1 cellular context compared by ENCODE assay signal in the genomic region with DNA sequence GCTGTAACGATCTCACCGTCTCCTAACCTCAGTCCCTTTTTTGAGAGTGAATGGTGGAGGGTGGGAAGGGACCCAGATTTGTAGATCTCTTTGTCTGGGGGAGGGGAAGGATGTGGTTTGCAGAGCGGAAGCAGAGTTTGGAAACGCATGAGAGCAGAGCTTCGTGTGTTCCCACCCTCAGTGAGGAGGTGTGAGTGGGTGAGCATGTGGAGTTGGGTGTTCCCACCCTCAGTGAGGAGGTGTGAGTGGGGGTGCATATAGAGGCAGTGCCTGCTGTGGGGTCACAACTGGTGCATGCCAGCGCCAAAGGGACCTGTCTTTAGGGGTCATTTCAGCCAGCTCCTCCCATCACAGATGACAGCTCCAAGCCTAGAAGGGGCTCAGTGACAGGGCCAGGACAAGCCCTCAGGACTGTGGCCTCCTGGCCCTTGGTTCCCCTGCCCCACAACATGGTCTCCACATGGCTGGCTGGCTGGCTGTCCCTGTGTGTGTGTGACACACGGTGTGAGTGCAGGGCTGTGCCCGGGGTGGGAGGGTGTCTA.
TF ChIP-seq lines count a peak whose summit lies in the region.

No MANE protein-coding gene starts in this region.

TF ChIP-seq in K562, 482 proteins besides CTCF, POLR2A, EP300 and RAD21 (continues in another document):
- no peak for TF ChIP-seq BCL6 (CRISPR knock-in tag; IDR thresholded peaks at IDR 0.05)
- TF ChIP-seq, protein P1, sequence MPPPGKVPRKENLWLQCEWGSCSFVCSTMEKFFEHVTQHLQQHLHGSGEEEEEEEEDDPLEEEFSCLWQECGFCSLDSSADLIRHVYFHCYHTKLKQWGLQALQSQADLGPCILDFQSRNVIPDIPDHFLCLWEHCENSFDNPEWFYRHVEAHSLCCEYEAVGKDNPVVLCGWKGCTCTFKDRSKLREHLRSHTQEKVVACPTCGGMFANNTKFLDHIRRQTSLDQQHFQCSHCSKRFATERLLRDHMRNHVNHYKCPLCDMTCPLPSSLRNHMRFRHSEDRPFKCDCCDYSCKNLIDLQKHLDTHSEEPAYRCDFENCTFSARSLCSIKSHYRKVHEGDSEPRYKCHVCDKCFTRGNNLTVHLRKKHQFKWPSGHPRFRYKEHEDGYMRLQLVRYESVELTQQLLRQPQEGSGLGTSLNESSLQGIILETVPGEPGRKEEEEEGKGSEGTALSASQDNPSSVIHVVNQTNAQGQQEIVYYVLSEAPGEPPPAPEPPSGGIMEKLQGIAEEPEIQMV (tag; conservative IDR thresholded peaks at IDR 0.05; ENCODE audit: low read depth) = no peak
- no peak for TF ChIP-seq TAF9B (IDR thresholded peaks at IDR 0.05; ENCODE audit: partially characterized antibody)
- TF ChIP-seq ZNF134 (CRISPR knock-in tag; conservative IDR thresholded peaks at IDR 0.05) = no peak
- TF ChIP-seq, protein P2, sequence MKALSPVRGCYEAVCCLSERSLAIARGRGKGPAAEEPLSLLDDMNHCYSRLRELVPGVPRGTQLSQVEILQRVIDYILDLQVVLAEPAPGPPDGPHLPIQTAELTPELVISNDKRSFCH (CRISPR knock-in tag; IDR thresholded peaks at IDR 0.05) = no peak
- TF ChIP-seq, protein P2 (tag; IDR thresholded peaks at IDR 0.05) = no peak
- no peak for TF ChIP-seq TCF3 (CRISPR knock-in tag; IDR thresholded peaks at IDR 0.05)
- TF ChIP-seq, protein P3, sequence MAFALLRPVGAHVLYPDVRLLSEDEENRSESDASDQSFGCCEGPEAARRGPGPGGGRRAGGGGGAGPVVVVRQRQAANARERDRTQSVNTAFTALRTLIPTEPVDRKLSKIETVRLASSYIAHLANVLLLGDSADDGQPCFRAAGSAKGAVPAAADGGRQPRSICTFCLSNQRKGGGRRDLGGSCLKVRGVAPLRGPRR (CRISPR knock-in tag; IDR thresholded peaks at IDR 0.05) = no peak
- TF ChIP-seq HCFC1 (IDR thresholded peaks at IDR 0.05; ENCODE audit: low read depth, low read length) = no peak
- TF ChIP-seq RCOR1 (IDR thresholded peaks at IDR 0.05; ENCODE audit: borderline replicate concordance in 1 of 2, low read depth in 2 of 2, low read length in 2 of 2) = peak in 1 of 2 experiments; percentile 74; a peak in 2 of 4 replicates
- TF ChIP-seq RBM34 (IDR thresholded peaks at IDR 0.05; ENCODE audit: borderline replicate concordance, insufficient read depth, low read length) = no peak
- no peak; the same call in 1 of the 2 replicates for TF ChIP-seq TEAD4 (IDR thresholded peaks at IDR 0.05; ENCODE audit: low read length)
- TF ChIP-seq TEAD4 (CRISPR knock-in tag; IDR thresholded peaks at IDR 0.05; ENCODE audit: borderline replicate concordance) = no peak
- no peak for TF ChIP-seq ZNF143 (CRISPR knock-in tag; IDR thresholded peaks at IDR 0.05)
- no peak for TF ChIP-seq GTF2E2 (tag; IDR thresholded peaks at IDR 0.05)
- no peak for TF ChIP-seq MEIS2 (IDR thresholded peaks at IDR 0.05; ENCODE audit: partially characterized antibody)
- no peak for TF ChIP-seq CREBBP (IDR thresholded peaks at IDR 0.05; ENCODE audit: low read depth, low read length)
- TF ChIP-seq, protein P4, sequence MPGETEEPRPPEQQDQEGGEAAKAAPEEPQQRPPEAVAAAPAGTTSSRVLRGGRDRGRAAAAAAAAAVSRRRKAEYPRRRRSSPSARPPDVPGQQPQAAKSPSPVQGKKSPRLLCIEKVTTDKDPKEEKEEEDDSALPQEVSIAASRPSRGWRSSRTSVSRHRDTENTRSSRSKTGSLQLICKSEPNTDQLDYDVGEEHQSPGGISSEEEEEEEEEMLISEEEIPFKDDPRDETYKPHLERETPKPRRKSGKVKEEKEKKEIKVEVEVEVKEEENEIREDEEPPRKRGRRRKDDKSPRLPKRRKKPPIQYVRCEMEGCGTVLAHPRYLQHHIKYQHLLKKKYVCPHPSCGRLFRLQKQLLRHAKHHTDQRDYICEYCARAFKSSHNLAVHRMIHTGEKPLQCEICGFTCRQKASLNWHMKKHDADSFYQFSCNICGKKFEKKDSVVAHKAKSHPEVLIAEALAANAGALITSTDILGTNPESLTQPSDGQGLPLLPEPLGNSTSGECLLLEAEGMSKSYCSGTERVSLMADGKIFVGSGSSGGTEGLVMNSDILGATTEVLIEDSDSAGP (CRISPR knock-in tag; IDR thresholded peaks at IDR 0.05) = no peak
- TF ChIP-seq POLR2H (tag; IDR thresholded peaks at IDR 0.05; ENCODE audit: low read depth) = no peak
- TF ChIP-seq, protein P5, sequence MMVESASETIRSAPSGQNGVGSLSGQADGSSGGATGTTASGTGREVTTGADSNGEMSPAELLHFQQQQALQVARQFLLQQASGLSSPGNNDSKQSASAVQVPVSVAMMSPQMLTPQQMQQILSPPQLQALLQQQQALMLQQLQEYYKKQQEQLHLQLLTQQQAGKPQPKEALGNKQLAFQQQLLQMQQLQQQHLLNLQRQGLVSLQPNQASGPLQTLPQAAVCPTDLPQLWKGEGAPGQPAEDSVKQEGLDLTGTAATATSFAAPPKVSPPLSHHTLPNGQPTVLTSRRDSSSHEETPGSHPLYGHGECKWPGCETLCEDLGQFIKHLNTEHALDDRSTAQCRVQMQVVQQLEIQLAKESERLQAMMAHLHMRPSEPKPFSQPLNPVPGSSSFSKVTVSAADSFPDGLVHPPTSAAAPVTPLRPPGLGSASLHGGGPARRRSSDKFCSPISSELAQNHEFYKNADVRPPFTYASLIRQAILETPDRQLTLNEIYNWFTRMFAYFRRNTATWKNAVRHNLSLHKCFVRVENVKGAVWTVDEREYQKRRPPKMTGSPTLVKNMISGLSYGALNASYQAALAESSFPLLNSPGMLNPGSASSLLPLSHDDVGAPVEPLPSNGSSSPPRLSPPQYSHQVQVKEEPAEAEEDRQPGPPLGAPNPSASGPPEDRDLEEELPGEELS (CRISPR knock-in tag; IDR thresholded peaks at IDR 0.05; ENCODE audit: borderline replicate concordance) = no peak
- no peak for TF ChIP-seq ZNF140 (CRISPR knock-in tag; IDR thresholded peaks at IDR 0.05)
- no peak for TF ChIP-seq MCM2 (IDR thresholded peaks at IDR 0.05; ENCODE audit: low read depth)
- TF ChIP-seq BRD9 (IDR thresholded peaks at IDR 0.05; ENCODE audit: low read depth, partially characterized antibody) = no peak
- TF ChIP-seq ZNF12 (CRISPR knock-in tag; IDR thresholded peaks at IDR 0.05) = no peak
- TF ChIP-seq ZNF165 (CRISPR knock-in tag; IDR thresholded peaks at IDR 0.05; ENCODE audit: borderline replicate concordance) = no peak
- TF ChIP-seq, protein P6, sequence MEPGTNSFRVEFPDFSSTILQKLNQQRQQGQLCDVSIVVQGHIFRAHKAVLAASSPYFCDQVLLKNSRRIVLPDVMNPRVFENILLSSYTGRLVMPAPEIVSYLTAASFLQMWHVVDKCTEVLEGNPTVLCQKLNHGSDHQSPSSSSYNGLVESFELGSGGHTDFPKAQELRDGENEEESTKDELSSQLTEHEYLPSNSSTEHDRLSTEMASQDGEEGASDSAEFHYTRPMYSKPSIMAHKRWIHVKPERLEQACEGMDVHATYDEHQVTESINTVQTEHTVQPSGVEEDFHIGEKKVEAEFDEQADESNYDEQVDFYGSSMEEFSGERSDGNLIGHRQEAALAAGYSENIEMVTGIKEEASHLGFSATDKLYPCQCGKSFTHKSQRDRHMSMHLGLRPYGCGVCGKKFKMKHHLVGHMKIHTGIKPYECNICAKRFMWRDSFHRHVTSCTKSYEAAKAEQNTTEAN (CRISPR knock-in tag; IDR thresholded peaks at IDR 0.05) = no peak
- TF ChIP-seq, protein P7, sequence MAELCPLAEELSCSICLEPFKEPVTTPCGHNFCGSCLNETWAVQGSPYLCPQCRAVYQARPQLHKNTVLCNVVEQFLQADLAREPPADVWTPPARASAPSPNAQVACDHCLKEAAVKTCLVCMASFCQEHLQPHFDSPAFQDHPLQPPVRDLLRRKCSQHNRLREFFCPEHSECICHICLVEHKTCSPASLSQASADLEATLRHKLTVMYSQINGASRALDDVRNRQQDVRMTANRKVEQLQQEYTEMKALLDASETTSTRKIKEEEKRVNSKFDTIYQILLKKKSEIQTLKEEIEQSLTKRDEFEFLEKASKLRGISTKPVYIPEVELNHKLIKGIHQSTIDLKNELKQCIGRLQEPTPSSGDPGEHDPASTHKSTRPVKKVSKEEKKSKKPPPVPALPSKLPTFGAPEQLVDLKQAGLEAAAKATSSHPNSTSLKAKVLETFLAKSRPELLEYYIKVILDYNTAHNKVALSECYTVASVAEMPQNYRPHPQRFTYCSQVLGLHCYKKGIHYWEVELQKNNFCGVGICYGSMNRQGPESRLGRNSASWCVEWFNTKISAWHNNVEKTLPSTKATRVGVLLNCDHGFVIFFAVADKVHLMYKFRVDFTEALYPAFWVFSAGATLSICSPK (IDR thresholded peaks at IDR 0.05; ENCODE audit: borderline replicate concordance) = no peak
- no peak for TF ChIP-seq ZNF23 (CRISPR knock-in tag; IDR thresholded peaks at IDR 0.05)
- TF ChIP-seq ZKSCAN3 (CRISPR knock-in tag; IDR thresholded peaks at IDR 0.05) = no peak
- no peak for TF ChIP-seq HNRNPL (IDR thresholded peaks at IDR 0.05; ENCODE audit: low read depth, low read length)
- TF ChIP-seq LCOR (CRISPR knock-in tag; IDR thresholded peaks at IDR 0.05) = no peak
- TF ChIP-seq MYNN (IDR thresholded peaks at IDR 0.05) = no peak; the same call in 1 of the 2 replicates
- no peak for TF ChIP-seq MYNN (CRISPR knock-in tag; IDR thresholded peaks at IDR 0.05)
- no peak for TF ChIP-seq ZBTB17 (CRISPR knock-in tag; IDR thresholded peaks at IDR 0.05)
- peak; percentile 85 for TF ChIP-seq EGR1 (conservative IDR thresholded peaks at IDR 0.05)
- no peak for TF ChIP-seq MCM5 (IDR thresholded peaks at IDR 0.05; ENCODE audit: low read depth)
- TF ChIP-seq ZNF124 (CRISPR knock-in tag; IDR thresholded peaks at IDR 0.05) = no peak
- TF ChIP-seq SP2 (IDR thresholded peaks at IDR 0.05; ENCODE audit: extremely low read depth, low read depth, low read length, poor library complexity, severe bottlenecking) = no peak
- TF ChIP-seq TBL1XR1 (IDR thresholded peaks at IDR 0.05; ENCODE audit: low read length in 2 of 2) = no peak
- no peak for TF ChIP-seq PRPF4 (IDR thresholded peaks at IDR 0.05; ENCODE audit: insufficient read depth, low read depth, low read length, poor library complexity, severe bottlenecking)
- no peak for TF ChIP-seq ZNF224 (CRISPR knock-in tag; IDR thresholded peaks at IDR 0.05)
- TF ChIP-seq, protein P8, sequence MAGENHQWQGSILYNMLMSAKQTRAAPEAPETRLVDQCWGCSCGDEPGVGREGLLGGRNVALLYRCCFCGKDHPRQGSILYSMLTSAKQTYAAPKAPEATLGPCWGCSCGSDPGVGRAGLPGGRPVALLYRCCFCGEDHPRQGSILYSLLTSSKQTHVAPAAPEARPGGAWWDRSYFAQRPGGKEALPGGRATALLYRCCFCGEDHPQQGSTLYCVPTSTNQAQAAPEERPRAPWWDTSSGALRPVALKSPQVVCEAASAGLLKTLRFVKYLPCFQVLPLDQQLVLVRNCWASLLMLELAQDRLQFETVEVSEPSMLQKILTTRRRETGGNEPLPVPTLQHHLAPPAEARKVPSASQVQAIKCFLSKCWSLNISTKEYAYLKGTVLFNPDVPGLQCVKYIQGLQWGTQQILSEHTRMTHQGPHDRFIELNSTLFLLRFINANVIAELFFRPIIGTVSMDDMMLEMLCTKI (IDR thresholded peaks at IDR 0.05; ENCODE audit: partially characterized antibody) = no peak
- TF ChIP-seq IFI16 (CRISPR knock-in tag; IDR thresholded peaks at IDR 0.05) = no peak
- TF ChIP-seq, protein P9, sequence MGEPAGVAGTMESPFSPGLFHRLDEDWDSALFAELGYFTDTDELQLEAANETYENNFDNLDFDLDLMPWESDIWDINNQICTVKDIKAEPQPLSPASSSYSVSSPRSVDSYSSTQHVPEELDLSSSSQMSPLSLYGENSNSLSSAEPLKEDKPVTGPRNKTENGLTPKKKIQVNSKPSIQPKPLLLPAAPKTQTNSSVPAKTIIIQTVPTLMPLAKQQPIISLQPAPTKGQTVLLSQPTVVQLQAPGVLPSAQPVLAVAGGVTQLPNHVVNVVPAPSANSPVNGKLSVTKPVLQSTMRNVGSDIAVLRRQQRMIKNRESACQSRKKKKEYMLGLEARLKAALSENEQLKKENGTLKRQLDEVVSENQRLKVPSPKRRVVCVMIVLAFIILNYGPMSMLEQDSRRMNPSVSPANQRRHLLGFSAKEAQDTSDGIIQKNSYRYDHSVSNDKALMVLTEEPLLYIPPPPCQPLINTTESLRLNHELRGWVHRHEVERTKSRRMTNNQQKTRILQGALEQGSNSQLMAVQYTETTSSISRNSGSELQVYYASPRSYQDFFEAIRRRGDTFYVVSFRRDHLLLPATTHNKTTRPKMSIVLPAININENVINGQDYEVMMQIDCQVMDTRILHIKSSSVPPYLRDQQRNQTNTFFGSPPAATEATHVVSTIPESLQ (CRISPR knock-in tag; IDR thresholded peaks at IDR 0.05) = no peak
- TF ChIP-seq, protein P10, sequence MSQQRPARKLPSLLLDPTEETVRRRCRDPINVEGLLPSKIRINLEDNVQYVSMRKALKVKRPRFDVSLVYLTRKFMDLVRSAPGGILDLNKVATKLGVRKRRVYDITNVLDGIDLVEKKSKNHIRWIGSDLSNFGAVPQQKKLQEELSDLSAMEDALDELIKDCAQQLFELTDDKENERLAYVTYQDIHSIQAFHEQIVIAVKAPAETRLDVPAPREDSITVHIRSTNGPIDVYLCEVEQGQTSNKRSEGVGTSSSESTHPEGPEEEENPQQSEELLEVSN (IDR thresholded peaks at IDR 0.05; ENCODE audit: borderline replicate concordance in 1 of 2, extremely low read depth in 1 of 2, insufficient read depth in 1 of 2, insufficient read length in 1 of 2, low read depth in 1 of 2, low read length in 1 of 2, poor library complexity in 1 of 2, severe bottlenecking in 1 of 2) = peak; percentile 94 to 99
- TF ChIP-seq, protein P11, sequence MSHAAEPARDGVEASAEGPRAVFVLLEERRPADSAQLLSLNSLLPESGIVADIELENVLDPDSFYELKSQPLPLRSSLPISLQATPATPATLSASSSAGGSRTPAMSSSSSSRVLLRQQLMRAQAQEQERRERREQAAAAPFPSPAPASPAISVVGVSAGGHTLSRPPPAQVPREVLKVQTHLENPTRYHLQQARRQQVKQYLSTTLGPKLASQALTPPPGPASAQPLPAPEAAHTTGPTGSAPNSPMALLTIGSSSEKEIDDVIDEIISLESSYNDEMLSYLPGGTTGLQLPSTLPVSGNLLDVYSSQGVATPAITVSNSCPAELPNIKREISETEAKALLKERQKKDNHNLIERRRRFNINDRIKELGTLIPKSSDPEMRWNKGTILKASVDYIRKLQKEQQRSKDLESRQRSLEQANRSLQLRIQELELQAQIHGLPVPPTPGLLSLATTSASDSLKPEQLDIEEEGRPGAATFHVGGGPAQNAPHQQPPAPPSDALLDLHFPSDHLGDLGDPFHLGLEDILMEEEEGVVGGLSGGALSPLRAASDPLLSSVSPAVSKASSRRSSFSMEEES (CRISPR knock-in tag; IDR thresholded peaks at IDR 0.05) = no peak
- peak; percentile 73; the same call in 1 of the 2 replicates for TF ChIP-seq ZNF76 (CRISPR knock-in tag; IDR thresholded peaks at IDR 0.05; ENCODE audit: borderline replicate concordance)
- TF ChIP-seq HNRNPH1 (optimal IDR thresholded peaks at IDR 0.05; ENCODE audit: low read depth, low read length) = no peak
- TF ChIP-seq SUPT5H (IDR thresholded peaks at IDR 0.05) = peak; percentile 38; the same call in 1 of the 2 replicates
- no peak; the same call in 1 of the 2 replicates for TF ChIP-seq HDAC8 (tag; IDR thresholded peaks at IDR 0.05)
- no peak for TF ChIP-seq PCBP1 (IDR thresholded peaks at IDR 0.05; ENCODE audit: low read depth, low read length, poor library complexity, severe bottlenecking)
- no peak for TF ChIP-seq MEF2A (IDR thresholded peaks at IDR 0.05; ENCODE audit: control insufficient read depth, low read depth, low read length)
